In genomic region chr2:143128681-143129580, GRCh38 we compare ENCODE assay signal across 9 cellular contexts. TPM values are rescaled to one million over a fixed set of nuclear protein-coding genes. Genes with fewer than 3 reads are reported as not detected.
A peak's percentile ranks its signal among the peaks of the same experiment; 100 is the strongest.
DNase-seq lines count a peak whose midpoint lies in the region; ATAC-seq and TF ChIP-seq lines count a peak whose summit lies in the region.
"Had no signal": no experiment of that assay in that cellular context is flagged by ENCODE, and none has a peak within 500 bp of the region (broad histone marks: within the 10 kb centered on the region; RNA-seq: fewer than 3 reads in every experiment).

Gene ARHGAP15, plus strand, starts transcription at chr2:143129419.

- TF ChIP-seq CTCF in gastroesophageal sphincter (IDR thresholded peaks at IDR 0.05), result no peak

- no peaks in the 10 kb centered on the region for H3K27me3 Mint-ChIP-seq in CD4-positive, alpha-beta memory T cell
- H3K27me3 Mint-ChIP-seq in activated CD4-positive, alpha-beta T cell treated with anti-CD3 and anti-CD28 coated beads, Interleukin-2, amount 10 ng/mL, durations not matched to agents 7 days and 5 days, result no peaks in the 10 kb centered on the region

- H3K9me3 ChIP-seq in CD4-positive, alpha-beta memory T cell (ENCODE audit: control insufficient read depth in 1 of 2, low read length in 2 of 2), result no peaks in the 10 kb centered on the region
- no peaks in the 10 kb centered on the region for H3K9me3 ChIP-seq in gastroesophageal sphincter
- H3K9me3 ChIP-seq: gastrocnemius medialis had no signal

- WGBS in gastroesophageal sphincter (ENCODE audit: low coverage in 1 of 2), 2 donors, result 49 to 60% methylated on average over 7 to 12 of the region's 13 CpGs

- H3K36me3 ChIP-seq in CD4-positive, alpha-beta memory T cell (ENCODE audit: insufficient read depth, low read length), result no peaks in the 10 kb centered on the region
- H3K36me3 ChIP-seq in gastroesophageal sphincter, result no peaks in the 10 kb centered on the region
- H3K36me3 ChIP-seq: gastrocnemius medialis had no signal

- peaks cover 76% of the 10 kb centered on the region for H3K4me1 ChIP-seq in CD4-positive, alpha-beta memory T cell (ENCODE audit: insufficient read depth, low read length)
- no peaks in the 10 kb centered on the region for H3K4me1 ChIP-seq in gastroesophageal sphincter
- H3K4me1 ChIP-seq: gastrocnemius medialis had no signal

- peak within 1 kb of the TSS; percentile 64 to 87 for H3K4me3 ChIP-seq in CD4-positive, alpha-beta memory T cell (ENCODE audit: low read length in 2 of 2)
- no peak within 1 kb of the TSS for H3K4me3 ChIP-seq in gastroesophageal sphincter
- H3K4me3 ChIP-seq: gastrocnemius medialis had no signal

- no peaks in the 10 kb centered on the region for H3K27me3 ChIP-seq in CD4-positive, alpha-beta memory T cell (ENCODE audit: insufficient read depth, low read length)
- H3K27me3 ChIP-seq in gastroesophageal sphincter, result no peaks in the 10 kb centered on the region
- H3K27me3 ChIP-seq: gastrocnemius medialis had no signal

- intact Hi-C loops in CD4-positive, alpha-beta memory T cell (cut with micrococcal nuclease), result loop anchor here (1.0 to 2.0 kb wide), 6 partner anchors 8 to 130 kb away; no protein-coding TSS in a partner anchor

- ATAC-seq in GM19468 (IDR thresholded peaks at IDR 0.05; ENCODE audit: extremely low read depth, unreplicated experiment) (peak; percentile 86), gastroesophageal sphincter (peak; percentile 41)
- ATAC-seq: gastrocnemius medialis had no signal

- no peak for TF ChIP-seq EP300 in gastroesophageal sphincter (IDR thresholded peaks at IDR 0.05)

- CTCF ChIA-PET in CD4-positive, alpha-beta memory T cell (lab: Charles Lee; ENCODE audit: partially characterized antibody), result interaction anchor here (0.7 to 4.3 kb wide), 13 partner anchors 17 to 149 kb away, joined by 3 to 49 read pairs (median 8); no protein-coding TSS in a partner anchor
- CTCF ChIA-PET in activated CD4-positive, alpha-beta T cell treated with anti-CD3 and anti-CD28 coated beads, Interleukin-2, amount 10 ng/mL, durations not matched to agents 7 days and 5 days (lab: Charles Lee), result interaction anchor here (0.8 to 1.5 kb wide), 4 partner anchors 16 to 146 kb away, joined by 3 to 4 read pairs (median 3); no protein-coding TSS in a partner anchor

- TF ChIP-seq POLR2A in gastroesophageal sphincter (IDR thresholded peaks at IDR 0.05), result no peak

- H3K36me3 Mint-ChIP-seq in CD4-positive, alpha-beta memory T cell, result peaks cover 8 to 11% of the 10 kb centered on the region in 2 donors
- peaks cover 29% of the 10 kb centered on the region for H3K36me3 Mint-ChIP-seq in activated CD4-positive, alpha-beta T cell treated with anti-CD3 and anti-CD28 coated beads, Interleukin-2, amount 10 ng/mL, durations not matched to agents 7 days and 5 days (ENCODE audit: low read depth)

- peak within 1 kb of the TSS; percentile 70 for H3K27ac ChIP-seq in CD4-positive, alpha-beta memory T cell (ENCODE audit: low read depth, low read length)
- H3K27ac ChIP-seq in gastroesophageal sphincter, result peak within 1 kb of the TSS in 1 of 4 donors; percentile 16
- H3K27ac ChIP-seq: gastrocnemius medialis had no signal

- peak within 1 kb of the TSS; percentile 73 to 98 (median 96) for H3K27ac Mint-ChIP-seq in CD4-positive, alpha-beta memory T cell
- peak within 1 kb of the TSS; percentile 100 for H3K27ac Mint-ChIP-seq in activated CD4-positive, alpha-beta T cell treated with anti-CD3 and anti-CD28 coated beads, Interleukin-2, amount 10 ng/mL, durations not matched to agents 7 days and 5 days

- peak within 1 kb of the TSS; percentile 79 to 92 (median 89) for H3K4me3 Mint-ChIP-seq in CD4-positive, alpha-beta memory T cell
- H3K4me3 Mint-ChIP-seq in activated CD4-positive, alpha-beta T cell treated with anti-CD3 and anti-CD28 coated beads, Interleukin-2, amount 10 ng/mL, durations not matched to agents 7 days and 5 days, result peak within 1 kb of the TSS; percentile 82

- H3K9me3 Mint-ChIP-seq in CD4-positive, alpha-beta memory T cell, result no peaks in the 10 kb centered on the region
- H3K9me3 Mint-ChIP-seq in activated CD4-positive, alpha-beta T cell treated with anti-CD3 and anti-CD28 coated beads, Interleukin-2, amount 10 ng/mL, durations not matched to agents 7 days and 5 days, result no peaks in the 10 kb centered on the region

- POLR2A ChIA-PET in CD4-positive, alpha-beta memory T cell (lab: Charles Lee; ENCODE audit: partially characterized antibody), result interaction anchor here (0.6 to 9.6 kb wide), 34 partner anchors 8 to 152 kb away, joined by 3 to 96 read pairs (median 4); no protein-coding TSS in a partner anchor
- POLR2A ChIA-PET in activated CD4-positive, alpha-beta T cell treated with anti-CD3 and anti-CD28 coated beads, Interleukin-2, amount 10 ng/mL, durations not matched to agents 7 days and 5 days (lab: Charles Lee), result interaction anchor here (0.6 to 1.0 kb wide), 3 partner anchors 27 to 133 kb away, joined by 3 to 9 read pairs (median 4); no protein-coding TSS in a partner anchor

- H3K4me1 Mint-ChIP-seq in CD4-positive, alpha-beta memory T cell, result peaks cover 31 to 42% (median 34%) of the 10 kb centered on the region in 4 donors
- peaks cover 42% of the 10 kb centered on the region for H3K4me1 Mint-ChIP-seq in activated CD4-positive, alpha-beta T cell treated with anti-CD3 and anti-CD28 coated beads, Interleukin-2, amount 10 ng/mL, durations not matched to agents 7 days and 5 days

- peak; percentile 80 to 90 (median 84) for DNase-seq in CD4-positive, alpha-beta memory T cell
- DNase-seq in HT1080 (ENCODE audit: low read depth) (peak; percentile 15), iPS-NIHi11 (ENCODE audit: low spot score) (no peak), A172 (ENCODE audit: low spot score) (no peak)
- DNase-seq in activated CD4-positive, alpha-beta T cell treated with anti-CD3 and anti-CD28 coated beads, Interleukin-2, amount 10 ng/mL, durations not matched to agents 7 days and 5 days, result peak; percentile 84
- peak; percentile 36 for DNase-seq in stimulated activated CD8-positive, alpha-beta memory T cell treated with anti-CD3 and anti-CD28 coated beads, Interleukin-15, amount 100 ng/mL, for 1 hour (ENCODE audit: low read depth)

RNA-seq across cellular contexts. Expression of gene ARHGAP15, which starts in this region (rescaled TPM):
- 100 to 1,000 TPM; 218 to 225 TPM for total RNA-seq in CD4-positive, alpha-beta memory T cell
- 100 to 1,000 TPM; 506 to 524 TPM for polyA plus RNA-seq in CD4-positive, alpha-beta memory T cell
- total RNA-seq in HT1080 (2014; rRNA removed; shearing (Covaris generic)), result 0.13 TPM in 1 of 2 replicates, not detected in the other
- not detected in 2 replicates for polyA plus RNA-seq in HT1080 (2015; cell fraction: cytosol; rRNA removed)
- polyA plus RNA-seq in HT1080 (2015; cell fraction: nucleus; rRNA removed), result not detected in 2 replicates
- 100 to 1,000 TPM; 189 to 197 TPM for total RNA-seq in activated CD4-positive, alpha-beta T cell treated with anti-CD3 and anti-CD28 coated beads, Interleukin-2, amount 10 ng/mL, durations not matched to agents 7 days and 5 days
- total RNA-seq in gastroesophageal sphincter, result 1 to 10 TPM; 3.4 to 9.3 (median 6.4) TPM
- total RNA-seq in A172 (2014; rRNA removed; shearing (Covaris generic)), result not detected in 2 replicates

Comparison
In these comparisons a context has a peak if more than half of its experiments do, and no peak if none do; other contexts are left out.
1. RNA of gene ARHGAP15 (total RNA-seq): 218 to 225 TPM in CD4-positive, alpha-beta memory T cell and 189 to 197 TPM in activated CD4-positive, alpha-beta T cell treated with anti-CD3 and anti-CD28 coated beads, Interleukin-2, amount 10 ng/mL, durations not matched to agents 7 days and 5 days; 3.4 to 9.3 TPM in gastroesophageal sphincter, 0.13 TPM in HT1080 and not detected in A172; every median in the first group is over 10 times any median in the second.
2. Peak in DNase-seq in HT1080; RNA of the gene not detected or under 1 TPM.
3. DNase-seq: peak in CD4-positive, alpha-beta memory T cell (5 of 5), activated CD4-positive, alpha-beta T cell treated with anti-CD3 and anti-CD28 coated beads, Interleukin-2, amount 10 ng/mL, durations not matched to agents 7 days and 5 days (single experiment) and stimulated activated CD8-positive, alpha-beta memory T cell treated with anti-CD3 and anti-CD28 coated beads, Interleukin-15, amount 100 ng/mL, for 1 hour (single experiment); none in iPS-NIHi11 (single experiment) and A172 (single experiment).
4. H3K4me3 ChIP-seq: peak in CD4-positive, alpha-beta memory T cell (2 of 2); none in gastroesophageal sphincter (0 of 2).